ENCODE assay signal across 22 cellular contexts in the genomic region with DNA sequence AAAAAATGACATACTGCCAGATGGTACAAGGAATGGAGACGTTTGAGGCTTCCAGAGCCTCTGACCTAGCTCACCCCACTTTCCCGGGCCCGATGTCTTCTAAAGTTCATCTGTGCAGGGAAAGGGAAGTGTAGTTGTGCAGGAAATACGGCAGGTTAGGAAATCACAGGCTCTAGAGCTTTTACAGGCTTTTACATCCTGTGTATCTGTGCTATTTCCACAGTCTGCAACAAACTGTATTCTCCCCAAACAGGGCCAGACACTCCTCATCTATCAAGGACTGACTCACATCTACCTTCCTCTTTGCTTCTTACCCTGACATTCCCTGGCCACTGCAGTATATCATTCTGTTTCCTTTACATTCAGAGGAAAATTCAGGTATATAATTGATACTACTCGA.
DNase-seq lines count a peak whose midpoint lies in the region; ATAC-seq and TF ChIP-seq lines count a peak whose summit lies in the region.
"Had no signal": no experiment of that assay in that cellular context is flagged by ENCODE, and none has a peak within 500 bp of the region (broad histone marks: within the 10 kb centered on the region; RNA-seq: fewer than 3 reads in every experiment).

No MANE protein-coding gene starts in this region.

- H3K4me1 Mint-ChIP-seq in HFFc6 (ENCODE audit: low read depth) (peaks cover 63% of the 10 kb centered on the region), endothelial cell (ENCODE audit: unreplicated experiment) (peaks cover 37% of the 10 kb centered on the region), Caco-2 (ENCODE audit: low read depth, unreplicated experiment) (peaks cover 16% of the 10 kb centered on the region)

- no peak overlapping the region for H3K23ac ChIP-seq in trophoblast cell (ENCODE audit: low read length)

- no peak overlapping the region for H3K4me3 ChIP-seq in trophoblast cell (ENCODE audit: low read depth, low read length)
- H3K4me3 ChIP-seq in Caco-2 (ENCODE audit: low read depth, low read length), result no peak overlapping the region
- no peak overlapping the region for H3K4me3 ChIP-seq in body of pancreas
- H3K4me3 ChIP-seq: SJSA1, testis had no signal

- no peak overlapping the region for H2BK12ac ChIP-seq in trophoblast cell (ENCODE audit: low read length)

- H4K8ac ChIP-seq in trophoblast cell (ENCODE audit: low read depth, low read length), result no peak overlapping the region

- H3K4me3 Mint-ChIP-seq in HFFc6 (peak overlapping the region; percentile 21; the same call in 1 of the 2 replicates), endothelial cell (ENCODE audit: unreplicated experiment) (no peak overlapping the region), Caco-2 (ENCODE audit: unreplicated experiment) (no peak overlapping the region)
- H3K4me3 Mint-ChIP-seq: B cell, endodermal cell, neural crest cell had no signal

- TF ChIP-seq CTCF in HFFc6 (IDR thresholded peaks at IDR 0.05), result no peak
- TF ChIP-seq CTCF in endothelial cell (IDR thresholded peaks at IDR 0.05; ENCODE audit: unreplicated experiment), result no peak
- no peak for TF ChIP-seq CTCF in Caco-2 (IDR thresholded peaks at IDR 0.05; ENCODE audit: insufficient read depth in 1 of 2, low read depth in 1 of 2, low read length in 1 of 2, severe bottlenecking in 1 of 2, unreplicated experiment in 1 of 2)
- TF ChIP-seq CTCF in body of pancreas (IDR thresholded peaks at IDR 0.05), result no peak

- POLR2A ChIA-PET in Caco-2 (lab: Charles Lee), result no interaction called here

- no peak overlapping the region for H2AFZ ChIP-seq in trophoblast cell (ENCODE audit: insufficient read depth, low read length, poor library complexity)

- H3K9me3 Mint-ChIP-seq in HFFc6, result no peaks in the 10 kb centered on the region
- no peaks in the 10 kb centered on the region for H3K9me3 Mint-ChIP-seq in endothelial cell (ENCODE audit: unreplicated experiment)
- no peaks in the 10 kb centered on the region for H3K9me3 Mint-ChIP-seq in Caco-2 (ENCODE audit: unreplicated experiment)
- H3K9me3 Mint-ChIP-seq: endodermal cell, neural crest cell had no signal

- H2BK5ac ChIP-seq in trophoblast cell (ENCODE audit: low read depth, low read length, poor library complexity), result no peak overlapping the region

- no peak overlapping the region for H2BK120ac ChIP-seq in trophoblast cell (ENCODE audit: insufficient read depth, low read length, poor library complexity)

- H3K9me3 ChIP-seq in trophoblast cell (ENCODE audit: insufficient read depth, low read depth, low read length) (no peaks in the 10 kb centered on the region), Caco-2 (no peaks in the 10 kb centered on the region), body of pancreas (no peaks in the 10 kb centered on the region)
- H3K9me3 ChIP-seq: SJSA1, testis had no signal

- no peaks in the 10 kb centered on the region for H3K36me3 ChIP-seq in trophoblast cell (ENCODE audit: control insufficient read depth in 1 of 2, insufficient read depth in 2 of 2, low read length in 2 of 2)
- H3K36me3 ChIP-seq in Caco-2 (ENCODE audit: control insufficient read depth, insufficient read depth, low read length), result no peaks in the 10 kb centered on the region
- H3K36me3 ChIP-seq in body of pancreas (replicated peaks in 1 of 2; ENCODE audit: insufficient read depth in 1 of 2, low read depth in 2 of 2), result no peaks in the 10 kb centered on the region
- H3K36me3 ChIP-seq: SJSA1 had no signal

- H3K36me3 Mint-ChIP-seq in HFFc6 (ENCODE audit: low read depth), result no peaks in the 10 kb centered on the region; the same call in 1 of the 2 replicates
- H3K36me3 Mint-ChIP-seq in endothelial cell (ENCODE audit: low read depth, unreplicated experiment), result no peaks in the 10 kb centered on the region
- no peaks in the 10 kb centered on the region for H3K36me3 Mint-ChIP-seq in Caco-2 (ENCODE audit: insufficient read depth, unreplicated experiment)

- no peak overlapping the region for H4K12ac ChIP-seq in trophoblast cell (ENCODE audit: low read depth, low read length)

- no peaks in the 10 kb centered on the region for H3K27me3 Mint-ChIP-seq in HFFc6 (ENCODE audit: insufficient read depth)
- H3K27me3 Mint-ChIP-seq in endothelial cell (ENCODE audit: unreplicated experiment), result no peaks in the 10 kb centered on the region
- peaks cover 5% of the 10 kb centered on the region for H3K27me3 Mint-ChIP-seq in Caco-2 (ENCODE audit: insufficient read depth, unreplicated experiment)

- H3K14ac ChIP-seq in trophoblast cell (ENCODE audit: low read length), result no peak overlapping the region

- CTCF ChIA-PET in Caco-2 (lab: Charles Lee), result no interaction called here

- H3K79me2 ChIP-seq in trophoblast cell (ENCODE audit: control insufficient read depth, insufficient read depth, low read length, poor library complexity), result no peaks in the 10 kb centered on the region

- peak overlapping the region; percentile 43 for H3K27ac Mint-ChIP-seq in HFFc6
- peak overlapping the region; percentile 6 for H3K27ac Mint-ChIP-seq in endothelial cell (ENCODE audit: unreplicated experiment)
- H3K27ac Mint-ChIP-seq in Caco-2 (ENCODE audit: unreplicated experiment), result no peak overlapping the region
- H3K27ac Mint-ChIP-seq: B cell, endodermal cell had no signal

- H2AK5ac ChIP-seq in trophoblast cell (ENCODE audit: low read length), result no peak overlapping the region

- H4K91ac ChIP-seq in trophoblast cell (ENCODE audit: low read depth, low read length), result no peak overlapping the region

- H3K9ac ChIP-seq in trophoblast cell (ENCODE audit: low read length), result no peak overlapping the region

- intact Hi-C loops in Caco-2 (cut with micrococcal nuclease; ENCODE audit: unreplicated experiment), result no loop called here
- intact Hi-C loops in body of pancreas (cut with DNase I), result no loop called here

- BruUV-seq in Caco-2 (replicated peaks; lab: Mats Ljungman, UMichigan), result no TSS peak

- ATAC-seq in body of pancreas, result no peak

- WGBS in trophoblast cell (ENCODE audit: extremely low coverage, insufficient coverage, insufficient read length), result no CpG with 5 or more reads among the region's 5 CpGs
- 66 to 68% methylated on average over 5 of the region's 5 CpGs for WGBS in body of pancreas, 2 donors

- TF ChIP-seq POLR2A in body of pancreas (IDR thresholded peaks at IDR 0.05), result no peak

- no peak overlapping the region for H3K18ac ChIP-seq in trophoblast cell (ENCODE audit: low read length)

- no peaks in the 10 kb centered on the region for H3K27me3 ChIP-seq in trophoblast cell (ENCODE audit: insufficient read depth, low read length)
- H3K27me3 ChIP-seq in Caco-2 (replicated peaks; ENCODE audit: control insufficient read depth, insufficient read depth, low read length), result no peaks in the 10 kb centered on the region
- no peaks in the 10 kb centered on the region for H3K27me3 ChIP-seq in body of pancreas
- H3K27me3 ChIP-seq: SJSA1, testis had no signal

- H3K4me1 ChIP-seq in trophoblast cell (ENCODE audit: control insufficient read depth in 1 of 2, insufficient read depth in 2 of 2, low read length in 2 of 2) (peaks cover 5 to 19% of the 10 kb centered on the region in 2 experiments), Caco-2 (peaks cover 12% of the 10 kb centered on the region; the same call in 1 of the 2 replicates), body of pancreas (no peaks in the 10 kb centered on the region)
- H3K4me1 ChIP-seq: testis had no signal

- no peak overlapping the region for H3K4ac ChIP-seq in trophoblast cell (ENCODE audit: low read depth, low read length)

- DNase-seq in HFFc6, result no peak
- DNase-seq in NOMO-1 treated with DMSO at 0.1 percent for 48 hours (lab: John Stamatoyannopoulos, UW; ENCODE audit: unreplicated experiment), result peak; percentile 36
- DNase-seq in endothelial cell (ENCODE audit: low spot score), result peak; percentile 11
- no peak for DNase-seq in trophoblast cell
- DNase-seq in Caco-2, result no peak
- DNase-seq in HuH-7 (ENCODE audit: low spot score), result no peak
- DNase-seq in amniotic stem cell (lab: John Stamatoyannopoulos, UW), result no peak
- DNase-seq in body of pancreas, result no peak
- DNase-seq: activated CD8-positive, alpha-beta memory T cell treated with anti-CD3 and anti-CD28 coated beads, Interleukin-2, amount 50 U/mL, for 4 hours; activated gamma-delta T cell treated with Interleukin-2 at 50 U/mL for 16 hours; anterior cingulate cortex; DMS 273 treated with DMSO at 0.1 percent for 48 hours; endodermal cell; hippocampal formation; midbrain; NCI-H187 treated with DMSO at 0.1 percent for 48 hours; stimulated activated CD4-positive, alpha-beta T cell treated with anti-CD3 and anti-CD28 coated beads, Interleukin-12 subunit alpha, Interleukin-12 subunit beta, amount 100 ng/mL, for 4 hours; T1000; testis had no signal

- H3K79me1 ChIP-seq in trophoblast cell (ENCODE audit: low read length), result peaks cover 7% of the 10 kb centered on the region

- H3K4me2 ChIP-seq in trophoblast cell (ENCODE audit: low read length), result no peak overlapping the region

- H3K27ac ChIP-seq in trophoblast cell (ENCODE audit: low read depth, low read length) (peak overlapping the region; percentile 48), body of pancreas (no peak overlapping the region)
- H3K27ac ChIP-seq: SJSA1, testis had no signal

Comparison
In these comparisons a context has a peak if more than half of its experiments do, and no peak if none do; other contexts are left out.
1. DNase-seq: peak in NOMO-1 treated with DMSO at 0.1 percent for 48 hours (single experiment) and endothelial cell (single experiment); none in HFFc6 (single experiment), trophoblast cell (0 of 2), Caco-2 (0 of 2), HuH-7 (single experiment), amniotic stem cell (single experiment) and body of pancreas (0 of 4).